Comparison of ENCODE assay signal across 17 cellular contexts in the genomic region with DNA sequence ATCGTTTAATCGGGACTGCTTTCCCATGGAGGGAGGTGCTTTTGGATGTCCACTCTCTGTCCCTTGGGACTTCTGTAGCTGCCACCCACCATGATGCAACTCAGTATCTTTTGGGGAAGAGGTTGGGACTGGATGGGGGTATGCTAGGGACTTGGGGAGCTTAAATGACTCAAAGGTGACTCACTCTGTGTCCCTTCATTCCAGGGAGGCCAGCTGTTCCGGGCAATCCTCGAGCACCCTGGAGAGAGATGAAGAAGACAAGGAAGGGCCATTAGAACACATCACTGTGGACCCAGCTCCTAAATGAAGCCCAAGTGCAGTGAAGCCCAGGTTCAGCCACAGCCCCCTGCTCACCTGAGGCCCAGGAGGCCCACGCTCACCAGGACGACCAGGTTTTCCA. TPM values are rescaled to one million over a fixed set of nuclear protein-coding genes. Genes with fewer than 3 reads are reported as not detected.
DNase-seq lines count a peak whose midpoint lies in the region; ATAC-seq and TF ChIP-seq lines count a peak whose summit lies in the region.
"Had no signal": no experiment of that assay in that cellular context is flagged by ENCODE, and none has a peak within 500 bp of the region (broad histone marks: within the 10 kb centered on the region; RNA-seq: fewer than 3 reads in every experiment).

No MANE protein-coding gene starts in this region.

- peak overlapping the region; percentile 97 to 99 for H3K27ac ChIP-seq in ascending aorta
- peak overlapping the region; percentile 88 for H3K27ac ChIP-seq in hepatocyte
- H3K27ac ChIP-seq: body of pancreas, VCaP had no signal

- TF ChIP-seq CTCF in ascending aorta (IDR thresholded peaks at IDR 0.05) = no peak
- no peak for TF ChIP-seq CTCF in hepatocyte (IDR thresholded peaks at IDR 0.05; ENCODE audit: poor library complexity)

- no peak for ATAC-seq in stimulated activated naive B cell treated with anti-CD40 and anti-IgM and Interleukin-4, amounts not matched to agents 10 μg/mL and 1 μg/mL and 100 μg/mL, for 72 hours (replicated peaks)
- no peak for ATAC-seq in GM18873 (IDR thresholded peaks at IDR 0.05; ENCODE audit: low FRiP score, unreplicated experiment)
- ATAC-seq: body of pancreas had no signal

- H3K4me3 Mint-ChIP-seq in stimulated activated naive B cell treated with anti-CD40 and anti-IgM and Interleukin-4, amounts not matched to agents 10 μg/mL and 1 μg/mL and 100 μg/mL, for 72 hours = no peak overlapping the region
- H3K4me3 Mint-ChIP-seq: activated T-cell treated with anti-CD3 and anti-CD28 coated beads, Interleukin-2, amount 50 U/mL, for 24 hours had no signal

- H3K4me1 ChIP-seq in ascending aorta (peaks cover 13 to 52% of the 10 kb centered on the region in 2 donors), hepatocyte (ENCODE audit: insufficient read depth) (peaks cover 27% of the 10 kb centered on the region)

- peaks cover 0 to 1% of the 10 kb centered on the region in 2 donors for H3K36me3 Mint-ChIP-seq in stimulated activated naive B cell treated with anti-CD40 and anti-IgM and Interleukin-4, amounts not matched to agents 10 μg/mL and 1 μg/mL and 100 μg/mL, for 72 hours
- H3K36me3 Mint-ChIP-seq: CD8-positive, alpha-beta memory T cell had no signal

- H3K79me2 ChIP-seq in hepatocyte = peaks cover 43% of the 10 kb centered on the region

- H3K27me3 Mint-ChIP-seq in stimulated activated naive B cell treated with anti-CD40 and anti-IgM and Interleukin-4, amounts not matched to agents 10 μg/mL and 1 μg/mL and 100 μg/mL, for 72 hours = peaks cover 20 to 25% of the 10 kb centered on the region in 2 donors

- H3K36me3 ChIP-seq in ascending aorta (peaks cover 74 to 78% of the 10 kb centered on the region in 2 donors), hepatocyte (replicated peaks; ENCODE audit: insufficient read depth, low read depth) (no peaks in the 10 kb centered on the region)

- no peak overlapping the region for H2AFZ ChIP-seq in hepatocyte

- WGBS in hepatocyte (ENCODE audit: low lambda C conversion rate, missing lambda C conversion rate) = 78% methylated on average over 6 of the region's 6 CpGs

- H3K4me1 Mint-ChIP-seq in stimulated activated naive B cell treated with anti-CD40 and anti-IgM and Interleukin-4, amounts not matched to agents 10 μg/mL and 1 μg/mL and 100 μg/mL, for 72 hours = peaks cover 48 to 65% of the 10 kb centered on the region in 2 donors

- no peaks in the 10 kb centered on the region for H3K9me3 Mint-ChIP-seq in stimulated activated naive B cell treated with anti-CD40 and anti-IgM and Interleukin-4, amounts not matched to agents 10 μg/mL and 1 μg/mL and 100 μg/mL, for 72 hours
- H3K9me3 Mint-ChIP-seq: activated T-cell treated with anti-CD3 and anti-CD28 coated beads, Interleukin-2, amount 50 U/mL, for 24 hours; CD8-positive, alpha-beta memory T cell had no signal

- intact Hi-C loops in ascending aorta (cut with DNase I) = loop anchor here (5.0 kb wide), 1 partner anchor 50 kb away; no protein-coding TSS in a partner anchor

- H3K9me3 ChIP-seq in ascending aorta = no peaks in the 10 kb centered on the region
- H3K9me3 ChIP-seq in hepatocyte (ENCODE audit: low read depth) = no peaks in the 10 kb centered on the region
- H3K9me3 ChIP-seq: body of pancreas had no signal

- H3K27ac Mint-ChIP-seq in stimulated activated naive B cell treated with anti-CD40 and anti-IgM and Interleukin-4, amounts not matched to agents 10 μg/mL and 1 μg/mL and 100 μg/mL, for 72 hours = peak overlapping the region; percentile 25
- H3K27ac Mint-ChIP-seq: activated T-cell treated with anti-CD3 and anti-CD28 coated beads, Interleukin-2, amount 50 U/mL, for 24 hours had no signal

- H3K27me3 ChIP-seq in ascending aorta (no peaks in the 10 kb centered on the region), hepatocyte (peaks cover 4% of the 10 kb centered on the region)

- H3K4me3 ChIP-seq in ascending aorta = no peak overlapping the region
- H3K4me3 ChIP-seq in hepatocyte = no peak overlapping the region
- H3K4me3 ChIP-seq: body of pancreas had no signal

- peak overlapping the region; percentile 70 for H3K4me2 ChIP-seq in hepatocyte

- DNase-seq in GM04503 (ENCODE audit: low read depth) (peak; percentile 75), ascending aorta (ENCODE audit: low spot score in 2 of 2) (no peak), hepatocyte (ENCODE audit: low spot score) (no peak), NOMO-1 treated with DMSO at 0.1 percent for 48 hours (lab: John Stamatoyannopoulos, UW; ENCODE audit: unreplicated experiment) (no peak), Ammon's horn (ENCODE audit: low spot score) (no peak)
- no peak for DNase-seq in stimulated activated naive B cell treated with anti-CD40 and anti-IgM and Interleukin-4, amounts not matched to agents 10 μg/mL and 1 μg/mL and 100 μg/mL, for 72 hours
- no peak for DNase-seq in activated T-cell treated with anti-CD3 and anti-CD28 coated beads, Interleukin-2, amount 50 U/mL, for 48 hours
- DNase-seq: activated T-cell treated with anti-CD3 and anti-CD28 coated beads, Interleukin-2, amount 50 U/mL, for 24 hours; body of pancreas; CD8-positive, alpha-beta memory T cell; NCI-H1417; NCI-H526 treated with DMSO at 0.1 percent for 48 hours; SHP77 had no signal

- no peaks in the 10 kb centered on the region for H3K9me2 ChIP-seq in hepatocyte (replicated peaks; ENCODE audit: insufficient read depth)

- peaks cover 61% of the 10 kb centered on the region for H4K20me1 ChIP-seq in hepatocyte (ENCODE audit: insufficient read depth, poor library complexity, severe bottlenecking)

RNA-seq across cellular contexts. Expression of a gene that starts 4.6 kb away (rescaled TPM):
- 547 TPM for total RNA-seq in ascending aorta
- total RNA-seq in hepatocyte = 351 and 1,063 TPM in 2 replicates
- 5,822 and 6,071 TPM in 2 replicates for polyA plus RNA-seq in hepatocyte
- polyA plus RNA-seq: CD8-positive, alpha-beta memory T cell had no signal

RNA-seq across cellular contexts. Expression of a gene that starts 31.0 kb away (rescaled TPM):
- 78.5 TPM for total RNA-seq in ascending aorta
- total RNA-seq in hepatocyte = 0.37 TPM in 1 of 2 replicates, not detected in the other
- 0.83 and 2.2 TPM in 2 replicates for polyA plus RNA-seq in hepatocyte
- total RNA-seq: endothelial cell of umbilical vein, HT-29 had no signal
- polyA plus RNA-seq: CD8-positive, alpha-beta memory T cell; endothelial cell of umbilical vein had no signal

RNA-seq across cellular contexts. Expression of a gene that starts 46.3 kb away (rescaled TPM):
- total RNA-seq in ascending aorta = 63.5 TPM
- 22.5 and 26.2 TPM in 2 replicates for total RNA-seq in hepatocyte
- 5.1 and 6.7 TPM in 2 replicates for polyA plus RNA-seq in hepatocyte

Comparison
In these comparisons a context has a peak if more than half of its experiments do, and no peak if none do; other contexts are left out.
1. RNA of a gene that starts 31.0 kb away (total RNA-seq): 78.5 TPM in ascending aorta (single experiment); 0.37 TPM in hepatocyte; every median in the first group is over 10 times any median in the second.